ENCODE assay signal across 21 cellular contexts in genomic region chr16:71426880-71427615, GRCh38. TPM values are rescaled to one million over a fixed set of nuclear protein-coding genes. Genes with fewer than 3 reads are reported as not detected.
DNase-seq lines count a peak whose midpoint lies in the region; ATAC-seq and TF ChIP-seq lines count a peak whose summit lies in the region.
"Had no signal": no experiment of that assay in that cellular context is flagged by ENCODE, and none has a peak within 500 bp of the region (broad histone marks: within the 10 kb centered on the region; RNA-seq: fewer than 3 reads in every experiment).

No MANE protein-coding gene starts in this region.

- no peak for ATAC-seq in activated naive CD8-positive, alpha-beta T cell treated with anti-CD3 and anti-CD28 coated beads, Interleukin-2, amount 50 U/mL, for 24 hours
- ATAC-seq in activated CD8-positive, alpha-beta T cell treated with anti-CD3 and anti-CD28 coated beads for 36 hours, result no peak
- no peak for ATAC-seq in GM21367 (IDR thresholded peaks at IDR 0.05; ENCODE audit: unreplicated experiment)

- TF ChIP-seq CTCF in activated CD8-positive, alpha-beta T cell treated with anti-CD3 and anti-CD28 coated beads for 36 hours (IDR thresholded peaks at IDR 0.05), result no peak
- TF ChIP-seq CTCF in type B pancreatic cell (conservative IDR thresholded peaks at IDR 0.05), result no peak
- no peak for TF ChIP-seq CTCF in brain microvascular endothelial cell (IDR thresholded peaks at IDR 0.05; ENCODE audit: low read depth, low read length, missing control alignments)

- intact Hi-C loops in activated CD8-positive, alpha-beta T cell treated with anti-CD3 and anti-CD28 coated beads for 36 hours (cut with micrococcal nuclease), result no loop called here
- intact Hi-C loops in activated CD4-positive, alpha-beta memory T cell treated with anti-CD3 and anti-CD28 coated beads for 36 hours (cut with micrococcal nuclease), result no loop called here

- no peaks in the 10 kb centered on the region for H3K36me3 Mint-ChIP-seq in activated naive CD8-positive, alpha-beta T cell treated with anti-CD3 and anti-CD28 coated beads for 36 hours
- no peaks in the 10 kb centered on the region for H3K36me3 Mint-ChIP-seq in activated naive CD8-positive, alpha-beta T cell treated with anti-CD3 and anti-CD28 coated beads, Interleukin-2, amount 50 U/mL, for 24 hours (ENCODE audit: low read depth)
- no peaks in the 10 kb centered on the region for H3K36me3 Mint-ChIP-seq in activated CD8-positive, alpha-beta T cell treated with anti-CD3 and anti-CD28 coated beads for 36 hours (ENCODE audit: low read depth)
- H3K36me3 Mint-ChIP-seq in type B pancreatic cell, result no peaks in the 10 kb centered on the region
- H3K36me3 Mint-ChIP-seq in activated CD4-positive, alpha-beta memory T cell treated with anti-CD3 and anti-CD28 coated beads for 36 hours, result no peaks in the 10 kb centered on the region

- POLR2A ChIA-PET in activated CD8-positive, alpha-beta T cell treated with anti-CD3 and anti-CD28 coated beads for 36 hours (lab: Charles Lee), result interaction anchor here (0.8 to 1.2 kb wide), 3 partner anchors 13 to 55 kb away, joined by 3 to 4 read pairs (median 3); partner anchors contain the start of gene ZNF23
- POLR2A ChIA-PET in activated CD4-positive, alpha-beta memory T cell treated with anti-CD3 and anti-CD28 coated beads for 36 hours (lab: Charles Lee), result no interaction called here

- no peak overlapping the region for H3K4me3 ChIP-seq in brain microvascular endothelial cell (ENCODE audit: low read depth, low read length)
- H3K4me3 ChIP-seq: ascending aorta had no signal

- in situ Hi-C loops in brain microvascular endothelial cell (cut with HindIII; ENCODE audit: low pct_ligation_motif_present, low sequenced_read_pairs), result no loop called here

- H3K4me3 Mint-ChIP-seq in activated naive CD8-positive, alpha-beta T cell treated with anti-CD3 and anti-CD28 coated beads for 36 hours, result peak overlapping the region; percentile 68
- H3K4me3 Mint-ChIP-seq in activated naive CD8-positive, alpha-beta T cell treated with anti-CD3 and anti-CD28 coated beads, Interleukin-2, amount 50 U/mL, for 24 hours, result no peak overlapping the region
- H3K4me3 Mint-ChIP-seq in activated CD8-positive, alpha-beta T cell treated with anti-CD3 and anti-CD28 coated beads for 36 hours, result peak overlapping the region; percentile 61
- peak overlapping the region; percentile 83 for H3K4me3 Mint-ChIP-seq in type B pancreatic cell
- no peak overlapping the region for H3K4me3 Mint-ChIP-seq in activated CD4-positive, alpha-beta memory T cell treated with anti-CD3 and anti-CD28 coated beads for 36 hours
- H3K4me3 Mint-ChIP-seq: activated B cell treated with CpG ODN at 0.5 μM for 24 hours had no signal

- H3K27me3 Mint-ChIP-seq in activated naive CD8-positive, alpha-beta T cell treated with anti-CD3 and anti-CD28 coated beads for 36 hours, result peaks cover 38% of the 10 kb centered on the region
- peaks cover 58% of the 10 kb centered on the region for H3K27me3 Mint-ChIP-seq in activated naive CD8-positive, alpha-beta T cell treated with anti-CD3 and anti-CD28 coated beads, Interleukin-2, amount 50 U/mL, for 24 hours
- peaks cover 27% of the 10 kb centered on the region for H3K27me3 Mint-ChIP-seq in activated CD8-positive, alpha-beta T cell treated with anti-CD3 and anti-CD28 coated beads for 36 hours
- peaks cover 61% of the 10 kb centered on the region for H3K27me3 Mint-ChIP-seq in type B pancreatic cell
- H3K27me3 Mint-ChIP-seq in activated CD4-positive, alpha-beta memory T cell treated with anti-CD3 and anti-CD28 coated beads for 36 hours, result peaks cover 39% of the 10 kb centered on the region

- H3K27ac ChIP-seq in brain microvascular endothelial cell, result no peak overlapping the region
- H3K27ac ChIP-seq: ascending aorta, uterus had no signal

- H3K27ac Mint-ChIP-seq in activated naive CD8-positive, alpha-beta T cell treated with anti-CD3 and anti-CD28 coated beads for 36 hours, result peak overlapping the region; percentile 83
- no peak overlapping the region for H3K27ac Mint-ChIP-seq in activated naive CD8-positive, alpha-beta T cell treated with anti-CD3 and anti-CD28 coated beads, Interleukin-2, amount 50 U/mL, for 24 hours
- peak overlapping the region; percentile 71 for H3K27ac Mint-ChIP-seq in activated CD8-positive, alpha-beta T cell treated with anti-CD3 and anti-CD28 coated beads for 36 hours
- H3K27ac Mint-ChIP-seq in type B pancreatic cell, result peak overlapping the region; percentile 94
- H3K27ac Mint-ChIP-seq in activated CD4-positive, alpha-beta memory T cell treated with anti-CD3 and anti-CD28 coated beads for 36 hours, result no peak overlapping the region
- H3K27ac Mint-ChIP-seq: activated B cell treated with CpG ODN at 0.5 μM for 24 hours had no signal

- no peak for DNase-seq in activated naive CD8-positive, alpha-beta T cell treated with anti-CD3 and anti-CD28 coated beads for 36 hours
- no peak for DNase-seq in activated naive CD8-positive, alpha-beta T cell treated with anti-CD3 and anti-CD28 coated beads, Interleukin-2, amount 50 U/mL, for 24 hours
- DNase-seq in activated CD8-positive, alpha-beta T cell treated with anti-CD3 and anti-CD28 coated beads for 36 hours, result no peak
- DNase-seq in mesenteric fat pad (ENCODE audit: low spot score) (peak; percentile 30), type B pancreatic cell (ENCODE audit: extremely low spot score, unreplicated experiment) (no peak), brain microvascular endothelial cell (no peak)
- no peak for DNase-seq in activated CD4-positive, alpha-beta memory T cell treated with anti-CD3 and anti-CD28 coated beads for 36 hours
- DNase-seq: ACHN, activated B cell treated with CpG ODN at 0.5 μM for 24 hours, DND-41, left cardiac atrium, NCI-H187 treated with DMSO at 0.1 percent for 48 hours, occipital lobe, Right ventricle myocardium superior had no signal

- no peaks in the 10 kb centered on the region for H3K36me3 ChIP-seq in brain microvascular endothelial cell (replicated peaks)
- H3K36me3 ChIP-seq: ascending aorta, uterus had no signal

- no peaks in the 10 kb centered on the region for H3K9me3 Mint-ChIP-seq in activated naive CD8-positive, alpha-beta T cell treated with anti-CD3 and anti-CD28 coated beads for 36 hours
- no peaks in the 10 kb centered on the region for H3K9me3 Mint-ChIP-seq in activated naive CD8-positive, alpha-beta T cell treated with anti-CD3 and anti-CD28 coated beads, Interleukin-2, amount 50 U/mL, for 24 hours
- peaks cover 2% of the 10 kb centered on the region for H3K9me3 Mint-ChIP-seq in activated CD8-positive, alpha-beta T cell treated with anti-CD3 and anti-CD28 coated beads for 36 hours
- no peaks in the 10 kb centered on the region for H3K9me3 Mint-ChIP-seq in type B pancreatic cell
- H3K9me3 Mint-ChIP-seq in activated CD4-positive, alpha-beta memory T cell treated with anti-CD3 and anti-CD28 coated beads for 36 hours, result no peaks in the 10 kb centered on the region

- no peaks in the 10 kb centered on the region for H3K27me3 ChIP-seq in brain microvascular endothelial cell (replicated peaks)
- H3K27me3 ChIP-seq: ascending aorta, uterus had no signal

- peaks cover 9% of the 10 kb centered on the region for H3K4me1 Mint-ChIP-seq in activated naive CD8-positive, alpha-beta T cell treated with anti-CD3 and anti-CD28 coated beads for 36 hours
- no peaks in the 10 kb centered on the region for H3K4me1 Mint-ChIP-seq in activated naive CD8-positive, alpha-beta T cell treated with anti-CD3 and anti-CD28 coated beads, Interleukin-2, amount 50 U/mL, for 24 hours
- peaks cover 8% of the 10 kb centered on the region for H3K4me1 Mint-ChIP-seq in activated CD8-positive, alpha-beta T cell treated with anti-CD3 and anti-CD28 coated beads for 36 hours (ENCODE audit: low read depth)
- peaks cover 8% of the 10 kb centered on the region for H3K4me1 Mint-ChIP-seq in type B pancreatic cell (ENCODE audit: unreplicated experiment)
- peaks cover 5% of the 10 kb centered on the region for H3K4me1 Mint-ChIP-seq in activated CD4-positive, alpha-beta memory T cell treated with anti-CD3 and anti-CD28 coated beads for 36 hours (ENCODE audit: low read depth)

- CTCF ChIA-PET in activated CD8-positive, alpha-beta T cell treated with anti-CD3 and anti-CD28 coated beads for 36 hours (lab: Charles Lee), result interaction anchor here (1.1 to 2.6 kb wide), 4 partner anchors 12 to 111 kb away, joined by 3 to 17 read pairs (median 8); no protein-coding TSS in a partner anchor
- CTCF ChIA-PET in activated CD4-positive, alpha-beta memory T cell treated with anti-CD3 and anti-CD28 coated beads for 36 hours (lab: Charles Lee), result interaction anchor here (1.2 to 2.4 kb wide), 2 partner anchors 14 to 183 kb away, joined by 3 to 14 read pairs; no protein-coding TSS in a partner anchor

RNA-seq across cellular contexts. Expression of gene TLE7, which starts 14.8 kb away (rescaled TPM):
- not detected for total RNA-seq in activated naive CD8-positive, alpha-beta T cell treated with anti-CD3 and anti-CD28 coated beads for 36 hours
- total RNA-seq in activated CD8-positive, alpha-beta T cell treated with anti-CD3 and anti-CD28 coated beads for 36 hours, result not detected
- not detected for total RNA-seq in mesenteric fat pad
- total RNA-seq in type B pancreatic cell (ENCODE audit: low replicate concordance), result not detected in 2 replicates
- total RNA-seq in activated CD4-positive, alpha-beta memory T cell treated with anti-CD3 and anti-CD28 coated beads for 36 hours, result not detected
- total RNA-seq: activated B cell treated with CpG ODN at 0.5 μM for 24 hours; ascending aorta; fibroblast of villous mesenchyme; left cardiac atrium; NCI-H460; occipital lobe; Right ventricle myocardium superior; subcutaneous adipose tissue; T-helper 1 cell treated with Interleukin-12 subunit alpha and Interleukin-12 subunit beta and Interleukin-4 antibody, amounts not matched to agents 30 ng/mL and 1 ng/mL, for 36 hours; uterus had no signal

RNA-seq across cellular contexts. Expression of gene ZNF23, which starts 35.0 kb away (rescaled TPM):
- 10 to 100 TPM; 11.1 to 11.5 TPM for total RNA-seq in activated naive CD8-positive, alpha-beta T cell treated with anti-CD3 and anti-CD28 coated beads for 36 hours
- total RNA-seq in activated CD8-positive, alpha-beta T cell treated with anti-CD3 and anti-CD28 coated beads for 36 hours, result 10 to 100 TPM; 10.4 to 11.1 TPM
- total RNA-seq in mesenteric fat pad (10.9 TPM), type B pancreatic cell (ENCODE audit: low replicate concordance) (9.8 and 11.1 TPM in 2 replicates)
- 1 to 10 TPM; 5.7 to 8.5 TPM for total RNA-seq in activated CD4-positive, alpha-beta memory T cell treated with anti-CD3 and anti-CD28 coated beads for 36 hours

Comparison
In these comparisons a context has a peak if more than half of its experiments do, and no peak if none do; other contexts are left out.
1. H3K27ac Mint-ChIP-seq: peak in activated naive CD8-positive, alpha-beta T cell treated with anti-CD3 and anti-CD28 coated beads for 36 hours (single experiment), activated CD8-positive, alpha-beta T cell treated with anti-CD3 and anti-CD28 coated beads for 36 hours (single experiment) and type B pancreatic cell (single experiment); none in activated naive CD8-positive, alpha-beta T cell treated with anti-CD3 and anti-CD28 coated beads, Interleukin-2, amount 50 U/mL, for 24 hours (single experiment) and activated CD4-positive, alpha-beta memory T cell treated with anti-CD3 and anti-CD28 coated beads for 36 hours (single experiment).
2. H3K4me3 Mint-ChIP-seq: peak in activated naive CD8-positive, alpha-beta T cell treated with anti-CD3 and anti-CD28 coated beads for 36 hours (single experiment), activated CD8-positive, alpha-beta T cell treated with anti-CD3 and anti-CD28 coated beads for 36 hours (single experiment) and type B pancreatic cell (single experiment); none in activated naive CD8-positive, alpha-beta T cell treated with anti-CD3 and anti-CD28 coated beads, Interleukin-2, amount 50 U/mL, for 24 hours (single experiment) and activated CD4-positive, alpha-beta memory T cell treated with anti-CD3 and anti-CD28 coated beads for 36 hours (single experiment).